ENCODE assay signal across 2 cellular contexts in genomic region chr11:34609850-34610249, GRCh38.
TF ChIP-seq lines count a peak whose summit lies in the region.

No MANE protein-coding gene starts in this region.

TF ChIP-seq in IMR-90, 13 proteins besides CTCF, POLR2A, EP300 and RAD21:
- no peak for TF ChIP-seq NFE2L2 (IDR thresholded peaks at IDR 0.05; ENCODE audit: low read depth, low read length)
- no peak for TF ChIP-seq USF2 (IDR thresholded peaks at IDR 0.05; ENCODE audit: low read depth, low read length)
- no peak for TF ChIP-seq BHLHE40 (IDR thresholded peaks at IDR 0.05; ENCODE audit: low read depth, low read length)

TF ChIP-seq in K562, 482 proteins besides CTCF, POLR2A, EP300 and RAD21 (continues in another document):
- TF ChIP-seq ZNF75A (CRISPR knock-in tag; IDR thresholded peaks at IDR 0.05) (no peak), HDAC3 (IDR thresholded peaks at IDR 0.05; ENCODE audit: borderline replicate concordance, partially characterized antibody) (no peak), PHTF2 (CRISPR knock-in tag; IDR thresholded peaks at IDR 0.05) (no peak), ARID1B (IDR thresholded peaks at IDR 0.05) (peak; percentile 55; the same call in 1 of the 2 replicates), CBFA2T3 (IDR thresholded peaks at IDR 0.05) (peak; percentile 42; the same call in 1 of the 2 replicates), BHLHE40 (IDR thresholded peaks at IDR 0.05; ENCODE audit: low read length) (peak; percentile 23; the same call in 1 of the 2 replicates), ZNF408 (CRISPR knock-in tag; IDR thresholded peaks at IDR 0.05; ENCODE audit: low read depth) (no peak), RB1 (IDR thresholded peaks at IDR 0.05; ENCODE audit: low read depth) (no peak), CBX8 (IDR thresholded peaks at IDR 0.05; ENCODE audit: borderline replicate concordance, extremely low read depth, low read depth, low read length, poor library complexity, severe bottlenecking) (no peak), TBL1XR1 (IDR thresholded peaks at IDR 0.05; ENCODE audit: low read length in 2 of 2) (no peak), SMC3 (conservative IDR thresholded peaks at IDR 0.05; ENCODE audit: insufficient read depth, low read depth, low read length) (no peak), ARHGAP35 (IDR thresholded peaks at IDR 0.05; ENCODE audit: partially characterized antibody) (no peak), NFE2 (IDR thresholded peaks at IDR 0.05; ENCODE audit: low read depth) (peak; percentile 53; the same call in 1 of the 2 replicates), ZNF655 (CRISPR knock-in tag; IDR thresholded peaks at IDR 0.05) (no peak), SNRNP70 (optimal IDR thresholded peaks at IDR 0.05; ENCODE audit: low read depth, low read length) (no peak), ZNF644 (tag; IDR thresholded peaks at IDR 0.05; ENCODE audit: low read depth) (peak; percentile 8; the same call in 1 of the 2 replicates), MTA1 (IDR thresholded peaks at IDR 0.05; ENCODE audit: borderline replicate concordance) (no peak), ZNF354B (CRISPR knock-in tag; IDR thresholded peaks at IDR 0.05) (no peak), NR2F6 (CRISPR knock-in tag; IDR thresholded peaks at IDR 0.05) (no peak), ZNF3 (CRISPR knock-in tag; IDR thresholded peaks at IDR 0.05) (no peak), ELK1 (CRISPR knock-in tag; IDR thresholded peaks at IDR 0.05) (no peak), U2AF1 (optimal IDR thresholded peaks at IDR 0.05; ENCODE audit: low read depth, low read length) (no peak), SIN3A (IDR thresholded peaks at IDR 0.05; ENCODE audit: borderline replicate concordance in 2 of 2, control insufficient read depth in 1 of 2, low read depth in 2 of 2, low read length in 2 of 2) (0 out of 4 replicates have a peak, but pooled peaks of 1 of the 2 experiments have one; percentile 21), LARP7 (IDR thresholded peaks at IDR 0.05) (no peak), RCOR1 (IDR thresholded peaks at IDR 0.05; ENCODE audit: borderline replicate concordance in 1 of 2, low read depth in 2 of 2, low read length in 2 of 2) (peak in 1 of 2 experiments; percentile 25; a peak in 2 of 4 replicates), FOS (IDR thresholded peaks at IDR 0.05; ENCODE audit: extremely low read depth, insufficient read length) (peak; percentile 15), TAF9B (IDR thresholded peaks at IDR 0.05; ENCODE audit: partially characterized antibody) (no peak), JUND (IDR thresholded peaks at IDR 0.05; ENCODE audit: borderline replicate concordance, low read depth, low read length) (peak; percentile 84), JUND (tag; IDR thresholded peaks at IDR 0.05; ENCODE audit: borderline replicate concordance, low read depth, low read length) (peak; percentile 72; the same call in 2 of the 3 replicates), ZBTB17 (CRISPR knock-in tag; IDR thresholded peaks at IDR 0.05) (0 out of 2 replicates have a peak, but pooled peaks have one; percentile 47), E2F1 (CRISPR knock-in tag; IDR thresholded peaks at IDR 0.05) (no peak), KDM1A (IDR thresholded peaks at IDR 0.05) (peak in 1 of 2 experiments; percentile 3; a peak in 1 of 4 replicates), NFIC (IDR thresholded peaks at IDR 0.05) (no peak), ZNF699 (CRISPR knock-in tag; IDR thresholded peaks at IDR 0.05; ENCODE audit: insufficient replicate concordance) (no peak), XRCC5 (IDR thresholded peaks at IDR 0.05; ENCODE audit: low read depth, low read length) (no peak), BMI1 (IDR thresholded peaks at IDR 0.05; ENCODE audit: low read length) (no peak), JUN (IDR thresholded peaks at IDR 0.05; ENCODE audit: borderline replicate concordance, low read depth, low read length) (peak; percentile 63; the same call in 1 of the 2 replicates), JUN (CRISPR knock-in tag; IDR thresholded peaks at IDR 0.05; ENCODE audit: borderline replicate concordance) (no peak), MECOM (CRISPR knock-in tag; IDR thresholded peaks at IDR 0.05) (no peak), FOXM1 (IDR thresholded peaks at IDR 0.05; ENCODE audit: low read depth) (no peak), FOXM1 (CRISPR knock-in tag; IDR thresholded peaks at IDR 0.05; ENCODE audit: low read depth) (no peak), DDX20 (tag; IDR thresholded peaks at IDR 0.05; ENCODE audit: low read depth) (no peak), PBX2 (CRISPR knock-in tag; IDR thresholded peaks at IDR 0.05; ENCODE audit: low read depth) (no peak), PBX2 (tag; conservative IDR thresholded peaks at IDR 0.05; ENCODE audit: low read depth) (peak; percentile 66; the same call in 1 of the 2 replicates), MYC (IDR thresholded peaks at IDR 0.05; ENCODE audit: low read depth, low read length) (0 out of 2 replicates have a peak, but pooled peaks have one; percentile 24), MYC (CRISPR knock-in tag; IDR thresholded peaks at IDR 0.05; ENCODE audit: borderline replicate concordance, low read depth) (no peak), HDAC1 (IDR thresholded peaks at IDR 0.05) (peak in 1 of 2 experiments; percentile 40; a peak in 1 of 4 replicates), TRIM25 (IDR thresholded peaks at IDR 0.05; ENCODE audit: borderline replicate concordance) (no peak), ATF3 (IDR thresholded peaks at IDR 0.05) (peak; percentile 64), ATF3 (CRISPR knock-in tag; conservative IDR thresholded peaks at IDR 0.05) (no peak), HMBOX1 (IDR thresholded peaks at IDR 0.05) (peak; percentile 70; the same call in 1 of the 2 replicates), TSHZ1 (CRISPR knock-in tag; IDR thresholded peaks at IDR 0.05) (no peak), TOE1 (IDR thresholded peaks at IDR 0.05; ENCODE audit: borderline replicate concordance) (no peak), TOE1 (CRISPR knock-in tag; IDR thresholded peaks at IDR 0.05; ENCODE audit: borderline replicate concordance, low read depth) (no peak), CBX5 (IDR thresholded peaks at IDR 0.05; ENCODE audit: borderline replicate concordance, low read depth) (no peak), ERF (CRISPR knock-in tag; IDR thresholded peaks at IDR 0.05) (0 out of 2 replicates have a peak, but pooled peaks have one; percentile 24), ATF1 (CRISPR knock-in tag; IDR thresholded peaks at IDR 0.05) (no peak), ATF1 (tag; IDR thresholded peaks at IDR 0.05) (0 out of 2 replicates have a peak, but pooled peaks have one; percentile 13)
